Comparison of ENCODE assay signal across 12 cellular contexts in the genomic region with DNA sequence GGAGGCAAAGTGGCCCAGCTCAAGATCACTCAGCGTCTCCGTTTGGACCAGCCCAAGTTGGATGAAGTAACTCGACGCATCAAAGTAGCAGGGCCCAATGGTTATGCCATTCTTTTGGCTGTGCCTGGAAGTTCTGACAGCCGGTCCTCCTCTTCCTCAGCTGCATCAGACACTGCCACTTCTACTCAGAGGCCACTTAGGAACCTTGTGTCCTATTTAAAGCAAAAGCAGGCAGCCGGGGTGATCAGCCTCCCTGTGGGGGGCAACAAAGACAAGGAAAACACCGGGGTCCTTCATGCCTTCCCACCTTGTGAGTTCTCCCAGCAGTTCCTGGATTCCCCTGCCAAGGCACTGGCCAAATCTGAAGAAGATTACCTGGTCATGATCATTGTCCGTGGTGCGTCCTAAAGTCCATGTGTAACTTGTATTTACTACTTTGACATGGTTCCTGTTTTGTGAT. TPM values are rescaled to one million over a fixed set of nuclear protein-coding genes. Genes with fewer than 3 reads are reported as not detected.
A peak's percentile ranks its signal among the peaks of the same experiment; 100 is the strongest.
DNase-seq lines count a peak whose midpoint lies in the region; ATAC-seq, FAIRE-seq and TF ChIP-seq lines count a peak whose summit lies in the region.
"Had no signal": no experiment of that assay in that cellular context is flagged by ENCODE, and none has a peak within 500 bp of the region (broad histone marks: within the 10 kb centered on the region; RNA-seq: fewer than 3 reads in every experiment).

No MANE protein-coding gene starts in this region.

- no peak overlapping the region for H3K27ac ChIP-seq in PC-9
- no peak overlapping the region for H3K27ac ChIP-seq in small intestine (ENCODE audit: low read depth in 1 of 2, low read length in 1 of 2)
- H3K27ac ChIP-seq: vagina had no signal

- no TSS peak for BruUV-seq in PC-9 (replicated peaks; lab: Mats Ljungman, UMichigan)

- peaks cover 76% of the 10 kb centered on the region for H3K79me2 ChIP-seq in PC-9 (ENCODE audit: low read depth)

- CTCF ChIA-PET in activated CD8-positive, alpha-beta memory T cell treated with anti-CD3 and anti-CD28 coated beads, Interleukin-2, amount 10 ng/mL, durations not matched to agents 7 days and 5 days (lab: Charles Lee), result no interaction called here
- CTCF ChIA-PET in PC-9 (lab: Charles Lee), result no interaction called here

- WGBS in small intestine, 3 donors, result 55 to 59% (median 55%) methylated on average over 9 of the region's 9 CpGs

- TF ChIP-seq CTCF in PC-9 (conservative IDR thresholded peaks at IDR 0.05) (no peak), fibroblast of the aortic adventitia (IDR thresholded peaks at IDR 0.05; ENCODE audit: insufficient read depth, low read length) (no peak)

- H3K4me3 ChIP-seq in PC-9 (peak overlapping the region; percentile 77; the same call in 1 of the 2 replicates), fibroblast of the aortic adventitia (ENCODE audit: low read depth, low read length) (peak overlapping the region; percentile 38), small intestine (ENCODE audit: low read depth in 1 of 2, low read length in 2 of 2) (peak overlapping the region in 1 of 2 donors; percentile 45)
- H3K4me3 ChIP-seq: vagina had no signal

- peaks cover 62% of the 10 kb centered on the region for H3K36me3 Mint-ChIP-seq in activated CD8-positive, alpha-beta memory T cell treated with anti-CD3 and anti-CD28 coated beads, Interleukin-2, amount 10 ng/mL, durations not matched to agents 7 days and 5 days
- peaks cover 43 to 61% of the 10 kb centered on the region in 2 donors for H3K36me3 Mint-ChIP-seq in activated naive CD4-positive, alpha-beta T cell treated with anti-CD3 and anti-CD28 coated beads, Interleukin-2, amount 50 U/mL, for 72 hours

- H3K4me3 Mint-ChIP-seq in activated CD8-positive, alpha-beta memory T cell treated with anti-CD3 and anti-CD28 coated beads, Interleukin-2, amount 10 ng/mL, durations not matched to agents 7 days and 5 days, result no peak overlapping the region

- H3K36me3 ChIP-seq in PC-9 (ENCODE audit: low read depth), result peaks cover 52% of the 10 kb centered on the region
- H3K36me3 ChIP-seq in small intestine (ENCODE audit: control insufficient read depth in 2 of 2, insufficient read depth in 2 of 2, low read length in 2 of 2), result peaks cover 0 to 3% of the 10 kb centered on the region in 2 donors

- H3K4me1 Mint-ChIP-seq in activated CD8-positive, alpha-beta memory T cell treated with anti-CD3 and anti-CD28 coated beads, Interleukin-2, amount 10 ng/mL, durations not matched to agents 7 days and 5 days, result peaks cover 61% of the 10 kb centered on the region

- peaks cover 20% of the 10 kb centered on the region for H3F3A ChIP-seq in PC-9 (ENCODE audit: insufficient read depth, low read depth)

- no peak overlapping the region for H2AFZ ChIP-seq in PC-9

- intact Hi-C loops in PC-9 (cut with micrococcal nuclease; ENCODE audit: unreplicated experiment), result no loop called here

- H3K27me3 ChIP-seq in PC-9 (ENCODE audit: insufficient read depth, low read depth) (no peaks in the 10 kb centered on the region), small intestine (ENCODE audit: control insufficient read depth in 2 of 2, insufficient read depth in 2 of 2, low read length in 2 of 2) (no peaks in the 10 kb centered on the region)
- H3K27me3 ChIP-seq: vagina had no signal

- no peaks in the 10 kb centered on the region for H3K9me2 ChIP-seq in PC-9 (ENCODE audit: insufficient read depth)

- peak overlapping the region; percentile 91 for H3K4me2 ChIP-seq in PC-9

- H3K27me3 Mint-ChIP-seq in activated CD8-positive, alpha-beta memory T cell treated with anti-CD3 and anti-CD28 coated beads, Interleukin-2, amount 10 ng/mL, durations not matched to agents 7 days and 5 days, result no peaks in the 10 kb centered on the region
- H3K27me3 Mint-ChIP-seq: CD4-positive, alpha-beta T cell had no signal

- no peak for DNase-seq in activated CD8-positive, alpha-beta memory T cell treated with anti-CD3 and anti-CD28 coated beads, Interleukin-2, amount 10 ng/mL, durations not matched to agents 7 days and 5 days
- DNase-seq in activated CD8-positive, alpha-beta memory T cell treated with anti-CD3 and anti-CD28 coated beads, Interleukin-2, amount 50 U/mL, for 48 hours, result no peak
- no peak for DNase-seq in PC-9
- DNase-seq in fibroblast of the aortic adventitia (ENCODE audit: low read depth), result no peak
- DNase-seq in small intestine, result peak; percentile 21
- no peak for DNase-seq in G401 (ENCODE audit: low spot score)
- DNase-seq in activated naive CD4-positive, alpha-beta T cell treated with anti-CD3 and anti-CD28 coated beads, Interleukin-2, amount 50 U/mL, for 72 hours (ENCODE audit: low spot score in 2 of 2), result no peak
- DNase-seq in SIG-M5 (lab: John Stamatoyannopoulos, UW), result no peak
- DNase-seq: CD4-positive, alpha-beta T cell; dermis blood vessel endothelial cell; KG1 had no signal

- POLR2A ChIA-PET in PC-9 (lab: Charles Lee; ENCODE audit: unreplicated experiment), result no interaction called here

- no peaks in the 10 kb centered on the region for H3K9me3 Mint-ChIP-seq in activated CD8-positive, alpha-beta memory T cell treated with anti-CD3 and anti-CD28 coated beads, Interleukin-2, amount 10 ng/mL, durations not matched to agents 7 days and 5 days (ENCODE audit: low read depth)
- H3K9me3 Mint-ChIP-seq in activated naive CD4-positive, alpha-beta T cell treated with anti-CD3 and anti-CD28 coated beads, Interleukin-2, amount 50 U/mL, for 72 hours, result no peaks in the 10 kb centered on the region
- H3K9me3 Mint-ChIP-seq: CD4-positive, alpha-beta T cell had no signal

- H3K4me1 ChIP-seq in PC-9 (replicated peaks; ENCODE audit: insufficient read depth), result peaks cover 67% of the 10 kb centered on the region
- H3K4me1 ChIP-seq in small intestine (ENCODE audit: control insufficient read depth in 2 of 2, insufficient read depth in 1 of 2, low read depth in 1 of 2, low read length in 1 of 2), result peaks cover 12 to 30% of the 10 kb centered on the region in 2 donors

- H3K9me3 ChIP-seq in PC-9 (ENCODE audit: insufficient read depth, low read depth), result no peaks in the 10 kb centered on the region
- no peaks in the 10 kb centered on the region for H3K9me3 ChIP-seq in small intestine (ENCODE audit: control insufficient read depth, low read depth)
- H3K9me3 ChIP-seq: vagina had no signal

- no peak for FAIRE-seq in small intestine (lab: Jason Lieb, UNC)

- ATAC-seq in activated CD8-positive, alpha-beta memory T cell treated with anti-CD3 and anti-CD28 coated beads, Interleukin-2, amount 10 ng/mL, durations not matched to agents 7 days and 5 days, result no peak
- ATAC-seq in activated naive CD4-positive, alpha-beta T cell treated with anti-CD3 and anti-CD28 coated beads, Interleukin-2, amount 50 U/mL, for 72 hours, result no peak

- peaks cover 71% of the 10 kb centered on the region for H4K20me1 ChIP-seq in PC-9 (ENCODE audit: insufficient read depth)

- peak overlapping the region; percentile 11 for H3K27ac Mint-ChIP-seq in activated CD8-positive, alpha-beta memory T cell treated with anti-CD3 and anti-CD28 coated beads, Interleukin-2, amount 10 ng/mL, durations not matched to agents 7 days and 5 days
- peak overlapping the region in 1 of 2 donors; percentile 65 for H3K27ac Mint-ChIP-seq in activated naive CD4-positive, alpha-beta T cell treated with anti-CD3 and anti-CD28 coated beads, Interleukin-2, amount 50 U/mL, for 72 hours
- H3K27ac Mint-ChIP-seq: CD4-positive, alpha-beta T cell had no signal

- in situ Hi-C loops in G401 (cut with HindIII; ENCODE audit: low sequenced_read_pairs), result no loop called here

RNA-seq across cellular contexts. Expression of a gene that starts 2.7 kb away (rescaled TPM):
- 100 to 1,000 TPM in 1 of 2 experiments, 10 to 100 TPM in 1; 76.5 to 122 TPM for total RNA-seq in activated CD8-positive, alpha-beta memory T cell treated with anti-CD3 and anti-CD28 coated beads, Interleukin-2, amount 10 ng/mL, durations not matched to agents 7 days and 5 days
- total RNA-seq in PC-9 (2021), result 42.7 and 43.1 TPM in 2 replicates
- total RNA-seq in fibroblast of the aortic adventitia (ENCODE audit: low replicate concordance), result 23.1 and 43.9 TPM in 2 replicates
- 1 to 10 TPM; 1.6 to 5.3 (median 2.2) TPM for polyA plus RNA-seq in small intestine
- 27.7 and 36.3 TPM in 2 replicates for total RNA-seq in G401 (2014; rRNA removed; shearing (Covaris generic))
- 100 to 1,000 TPM in 1 of 2 donors, 10 to 100 TPM in 1; 71.0 to 173 TPM for total RNA-seq in activated naive CD4-positive, alpha-beta T cell treated with anti-CD3 and anti-CD28 coated beads, Interleukin-2, amount 50 U/mL, for 72 hours

RNA-seq across cellular contexts. Expression of a gene that starts 48.9 kb away (rescaled TPM):
- under 1 TPM; 0.14 to 0.23 TPM for total RNA-seq in activated CD8-positive, alpha-beta memory T cell treated with anti-CD3 and anti-CD28 coated beads, Interleukin-2, amount 10 ng/mL, durations not matched to agents 7 days and 5 days
- total RNA-seq in PC-9 (2021) (24.6 and 32.7 TPM in 2 replicates), fibroblast of the aortic adventitia (ENCODE audit: low replicate concordance) (36.8 and 71.9 TPM in 2 replicates)
- 1 to 10 TPM; 5.4 to 7.8 (median 6.0) TPM for polyA plus RNA-seq in small intestine
- 0.85 and 2.3 TPM in 2 replicates for total RNA-seq in G401 (2014; rRNA removed; shearing (Covaris generic))
- under 1 TPM; 0.45 to 0.87 TPM for total RNA-seq in activated naive CD4-positive, alpha-beta T cell treated with anti-CD3 and anti-CD28 coated beads, Interleukin-2, amount 50 U/mL, for 72 hours
- total RNA-seq: CD4-positive, alpha-beta T cell had no signal
